ENCODE assay signal across 21 cellular contexts in genomic region chr1:229758101-229759036, GRCh38.
DNase-seq lines count a peak whose midpoint lies in the region; ATAC-seq and TF ChIP-seq lines count a peak whose summit lies in the region.
"Had no signal": no experiment of that assay in that cellular context is flagged by ENCODE, and none has a peak within 500 bp of the region (broad histone marks: within the 10 kb centered on the region; RNA-seq: fewer than 3 reads in every experiment).

No MANE protein-coding gene starts in this region.

- no peaks in the 10 kb centered on the region for H3K36me3 ChIP-seq in PC-3 (ENCODE audit: low read depth, low read length)

- H3K4me1 Mint-ChIP-seq in activated T-cell treated with anti-CD3 and anti-CD28 coated beads, Interleukin-2, amount 50 U/mL, for 72 hours (ENCODE audit: low read depth) = peaks cover 33% of the 10 kb centered on the region
- peaks cover 17% of the 10 kb centered on the region for H3K4me1 Mint-ChIP-seq in activated T-cell treated with anti-CD3 and anti-CD28 coated beads, Interleukin-2, amount 50 U/mL, for 24 hours (ENCODE audit: low read depth)
- peaks cover 20% of the 10 kb centered on the region for H3K4me1 Mint-ChIP-seq in stimulated activated effector memory CD8-positive, alpha-beta T cell treated with anti-CD3 and anti-CD28 coated beads, Interleukin-12 subunit alpha, Interleukin-12 subunit beta, amount 100 ng/mL, for 72 hours
- H3K4me1 Mint-ChIP-seq: T-helper 17 cell had no signal

- CTCF ChIA-PET in PC-3 (lab: Charles Lee) = no interaction called here

- H3K9ac ChIP-seq in PC-3 (ENCODE audit: low read length) = no peak overlapping the region

- H2AFZ ChIP-seq in PC-3 (ENCODE audit: low read length) = no peak overlapping the region

- no peak overlapping the region for H3K4me3 ChIP-seq in PC-3 (ENCODE audit: low read length)
- H3K4me3 ChIP-seq in fibroblast of the aortic adventitia (ENCODE audit: low read depth, low read length) = no peak overlapping the region

- no peak overlapping the region for H3K4me2 ChIP-seq in PC-3 (ENCODE audit: low read length)

- no peaks in the 10 kb centered on the region for H3K36me3 Mint-ChIP-seq in activated T-cell treated with anti-CD3 and anti-CD28 coated beads, Interleukin-2, amount 50 U/mL, for 72 hours (ENCODE audit: insufficient read depth in 2 of 2)
- no peaks in the 10 kb centered on the region for H3K36me3 Mint-ChIP-seq in activated T-cell treated with anti-CD3 and anti-CD28 coated beads, Interleukin-2, amount 50 U/mL, for 24 hours (ENCODE audit: low read depth)
- H3K36me3 Mint-ChIP-seq in stimulated activated effector memory CD8-positive, alpha-beta T cell treated with anti-CD3 and anti-CD28 coated beads, Interleukin-12 subunit alpha, Interleukin-12 subunit beta, amount 100 ng/mL, for 72 hours = no peaks in the 10 kb centered on the region
- H3K36me3 Mint-ChIP-seq: CD4-positive, CD25-positive, alpha-beta regulatory T cell; memory B cell; natural killer cell had no signal

- H3K9me3 Mint-ChIP-seq in activated T-cell treated with anti-CD3 and anti-CD28 coated beads, Interleukin-2, amount 50 U/mL, for 72 hours = peaks cover 0 to 4% of the 10 kb centered on the region in 2 donors
- H3K9me3 Mint-ChIP-seq in activated T-cell treated with anti-CD3 and anti-CD28 coated beads, Interleukin-2, amount 50 U/mL, for 24 hours = peaks cover 6% of the 10 kb centered on the region
- H3K9me3 Mint-ChIP-seq in stimulated activated effector memory CD8-positive, alpha-beta T cell treated with anti-CD3 and anti-CD28 coated beads, Interleukin-12 subunit alpha, Interleukin-12 subunit beta, amount 100 ng/mL, for 72 hours = peaks cover 4% of the 10 kb centered on the region
- H3K9me3 Mint-ChIP-seq: activated B cell treated with CpG ODN at 0.5 μM for 24 hours; activated CD8-positive, alpha-beta T cell treated with anti-CD3 and anti-CD28 coated beads for 36 hours; natural killer cell had no signal

- TF ChIP-seq CTCF in PC-3 (conservative IDR thresholded peaks at IDR 0.05; ENCODE audit: low read depth, low read length) = no peak
- TF ChIP-seq CTCF in fibroblast of the aortic adventitia (IDR thresholded peaks at IDR 0.05; ENCODE audit: insufficient read depth, low read length) = no peak

- H3K9me2 ChIP-seq in PC-3 (replicated peaks; ENCODE audit: low read length) = no peaks in the 10 kb centered on the region

- no peaks in the 10 kb centered on the region for H3K9me3 ChIP-seq in PC-3 (ENCODE audit: low read length)

- peak; percentile 1 to 13 for DNase-seq in activated T-cell treated with anti-CD3 and anti-CD28 coated beads, Interleukin-2, amount 50 U/mL, for 72 hours
- DNase-seq in activated T-cell treated with anti-CD3 and anti-CD28 coated beads, Interleukin-2, amount 50 U/mL, for 24 hours = no peak
- peak; percentile 39 for DNase-seq in PC-3
- peak; percentile 13 for DNase-seq in fibroblast of the aortic adventitia (ENCODE audit: low read depth)
- DNase-seq in stimulated activated effector memory CD8-positive, alpha-beta T cell treated with anti-CD3 and anti-CD28 coated beads, Interleukin-12 subunit alpha, Interleukin-12 subunit beta, amount 100 ng/mL, for 72 hours (ENCODE audit: low spot score in 2 of 2) = no peak
- DNase-seq in NOMO-1 (lab: John Stamatoyannopoulos, UW; ENCODE audit: unreplicated experiment in 2 of 2) = no peak
- DNase-seq: activated B cell treated with CpG ODN at 0.5 μM for 24 hours; activated CD8-positive, alpha-beta T cell treated with anti-CD3 and anti-CD28 coated beads for 36 hours; activated naive CD8-positive, alpha-beta T cell treated with anti-CD3 and anti-CD28 coated beads, Interleukin-2, amount 10 ng/mL, durations not matched to agents 7 days and 5 days; activated T-cell treated with anti-CD3 and anti-CD28 coated beads, Interleukin-2, amount 50 U/mL, for 48 hours; CD4-positive, CD25-positive, alpha-beta regulatory T cell; cortex of kidney; hippocampal formation; natural killer cell; NCI-H1105; NCI-H69; stimulated activated CD4-positive, alpha-beta T cell treated with anti-CD3 and anti-CD28 coated beads, Interleukin-2, amount 100 ng/mL, for 24 hours; T-helper 17 cell had no signal

- no peaks in the 10 kb centered on the region for H3K79me2 ChIP-seq in PC-3 (ENCODE audit: low read length)

- no peaks in the 10 kb centered on the region for H3K27me3 Mint-ChIP-seq in activated T-cell treated with anti-CD3 and anti-CD28 coated beads, Interleukin-2, amount 50 U/mL, for 72 hours (ENCODE audit: low read depth)
- no peaks in the 10 kb centered on the region for H3K27me3 Mint-ChIP-seq in activated T-cell treated with anti-CD3 and anti-CD28 coated beads, Interleukin-2, amount 50 U/mL, for 24 hours
- H3K27me3 Mint-ChIP-seq: activated CD8-positive, alpha-beta T cell treated with anti-CD3 and anti-CD28 coated beads for 36 hours; memory B cell had no signal

- no peak overlapping the region for H3K27ac ChIP-seq in PC-3 (ENCODE audit: low read length)

- no peak overlapping the region for H3K27ac Mint-ChIP-seq in activated T-cell treated with anti-CD3 and anti-CD28 coated beads, Interleukin-2, amount 50 U/mL, for 72 hours
- H3K27ac Mint-ChIP-seq in activated T-cell treated with anti-CD3 and anti-CD28 coated beads, Interleukin-2, amount 50 U/mL, for 24 hours = no peak overlapping the region
- peak overlapping the region; percentile 32 for H3K27ac Mint-ChIP-seq in stimulated activated effector memory CD8-positive, alpha-beta T cell treated with anti-CD3 and anti-CD28 coated beads, Interleukin-12 subunit alpha, Interleukin-12 subunit beta, amount 100 ng/mL, for 72 hours
- H3K27ac Mint-ChIP-seq: activated B cell treated with CpG ODN at 0.5 μM for 24 hours; activated CD8-positive, alpha-beta T cell treated with anti-CD3 and anti-CD28 coated beads for 36 hours; activated naive CD8-positive, alpha-beta T cell treated with anti-CD3 and anti-CD28 coated beads, Interleukin-2, amount 10 ng/mL, durations not matched to agents 7 days and 5 days; memory B cell; natural killer cell; T-helper 17 cell had no signal

- peak; percentile 62 to 67 for ATAC-seq in activated T-cell treated with anti-CD3 and anti-CD28 coated beads, Interleukin-2, amount 50 U/mL, for 72 hours (replicated peaks in 1 of 2)
- ATAC-seq in PC-3 (no peak), HG02623 (IDR thresholded peaks at IDR 0.05; ENCODE audit: unreplicated experiment) (no peak), GM21367 (IDR thresholded peaks at IDR 0.05; ENCODE audit: unreplicated experiment) (no peak)
- peak; percentile 56 for ATAC-seq in stimulated activated effector memory CD8-positive, alpha-beta T cell treated with anti-CD3 and anti-CD28 coated beads, Interleukin-12 subunit alpha, Interleukin-12 subunit beta, amount 100 ng/mL, for 72 hours
- ATAC-seq: activated CD8-positive, alpha-beta T cell treated with anti-CD3 and anti-CD28 coated beads for 36 hours; natural killer cell; T-helper 17 cell had no signal

- H3K4me3 Mint-ChIP-seq in activated T-cell treated with anti-CD3 and anti-CD28 coated beads, Interleukin-2, amount 50 U/mL, for 72 hours = peak overlapping the region in 1 of 2 donors; percentile 16
- no peak overlapping the region for H3K4me3 Mint-ChIP-seq in activated T-cell treated with anti-CD3 and anti-CD28 coated beads, Interleukin-2, amount 50 U/mL, for 24 hours
- no peak overlapping the region for H3K4me3 Mint-ChIP-seq in stimulated activated effector memory CD8-positive, alpha-beta T cell treated with anti-CD3 and anti-CD28 coated beads, Interleukin-12 subunit alpha, Interleukin-12 subunit beta, amount 100 ng/mL, for 72 hours
- H3K4me3 Mint-ChIP-seq: activated B cell treated with CpG ODN at 0.5 μM for 24 hours; activated CD8-positive, alpha-beta T cell treated with anti-CD3 and anti-CD28 coated beads for 36 hours; activated naive CD8-positive, alpha-beta T cell treated with anti-CD3 and anti-CD28 coated beads, Interleukin-2, amount 10 ng/mL, durations not matched to agents 7 days and 5 days; CD4-positive, CD25-positive, alpha-beta regulatory T cell; memory B cell; natural killer cell; T-helper 17 cell had no signal

- H3K4me1 ChIP-seq in PC-3 (ENCODE audit: insufficient read depth, low read length) = peaks cover 6% of the 10 kb centered on the region

- intact Hi-C loops in PC-3 (cut with micrococcal nuclease) = no loop called here

- H4K20me1 ChIP-seq in PC-3 (ENCODE audit: low read length) = no peaks in the 10 kb centered on the region

- peaks cover 13% of the 10 kb centered on the region for H3K27me3 ChIP-seq in PC-3 (ENCODE audit: low read length)

- BruUV-seq in PC-3 (replicated peaks; lab: Mats Ljungman, UMichigan) = no TSS peak

- POLR2A ChIA-PET in PC-3 (lab: Charles Lee; ENCODE audit: unreplicated experiment) = no interaction called here

- no peaks in the 10 kb centered on the region for H3F3A ChIP-seq in PC-3 (ENCODE audit: low read length, unreplicated experiment)

Comparison
In these comparisons a context has a peak if more than half of its experiments do, and no peak if none do; other contexts are left out.
1. DNase-seq: peak in activated T-cell treated with anti-CD3 and anti-CD28 coated beads, Interleukin-2, amount 50 U/mL, for 72 hours (2 of 2), PC-3 (single experiment) and fibroblast of the aortic adventitia (single experiment); none in activated T-cell treated with anti-CD3 and anti-CD28 coated beads, Interleukin-2, amount 50 U/mL, for 24 hours (single experiment), stimulated activated effector memory CD8-positive, alpha-beta T cell treated with anti-CD3 and anti-CD28 coated beads, Interleukin-12 subunit alpha, Interleukin-12 subunit beta, amount 100 ng/mL, for 72 hours (0 of 2) and NOMO-1 (0 of 2).
2. ATAC-seq: peak in activated T-cell treated with anti-CD3 and anti-CD28 coated beads, Interleukin-2, amount 50 U/mL, for 72 hours (2 of 2) and stimulated activated effector memory CD8-positive, alpha-beta T cell treated with anti-CD3 and anti-CD28 coated beads, Interleukin-12 subunit alpha, Interleukin-12 subunit beta, amount 100 ng/mL, for 72 hours (single experiment); none in PC-3 (single experiment), HG02623 (single experiment) and GM21367 (single experiment).